In the genomic region with DNA sequence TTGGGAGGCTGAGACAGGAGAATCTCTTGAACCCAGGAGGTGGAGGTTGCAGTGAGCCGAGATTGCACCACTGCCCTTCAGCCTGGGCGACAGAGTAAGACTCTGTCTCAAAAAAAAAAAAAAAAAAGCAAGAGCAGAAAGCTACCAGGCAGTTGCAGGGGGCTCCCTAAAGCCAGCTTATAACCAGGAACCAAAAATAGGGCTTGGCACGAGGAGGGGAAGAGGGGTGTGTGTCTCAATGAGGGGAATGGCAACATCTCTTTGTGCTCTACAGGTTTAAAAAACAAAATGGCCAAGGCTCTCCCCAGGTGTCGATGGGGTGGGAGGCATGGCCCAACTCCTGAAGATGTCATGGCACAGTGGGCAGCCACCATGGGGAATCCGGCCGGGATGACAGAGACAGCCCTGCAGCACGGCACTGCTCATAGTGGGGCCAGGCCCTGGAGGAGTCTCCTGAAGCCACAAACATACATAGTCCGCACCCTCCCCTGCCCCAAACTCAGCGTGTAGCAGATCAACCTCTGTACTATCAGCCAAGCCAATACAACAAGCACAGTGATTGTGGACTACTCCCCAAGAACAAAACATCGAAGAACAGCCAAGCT, we compare ENCODE assay signal across 22 cellular contexts.
"Had no signal": no experiment of that assay in that cellular context is flagged by ENCODE, and none has a peak within 500 bp of the region (broad histone marks: within the 10 kb centered on the region; RNA-seq: fewer than 3 reads in every experiment).

No MANE protein-coding gene starts in this region.

- H3K36me3 ChIP-seq: adrenal gland, ascending aorta, brain microvascular endothelial cell, heart right ventricle, prostate gland, right atrium auricular region, spleen, thoracic aorta, WERI-Rb-1 had no signal

- DNase-seq: activated CD4-positive, alpha-beta T cell treated with anti-CD3 and anti-CD28 coated beads for 1 hour; activated CD4-positive, alpha-beta T cell treated with anti-CD3 and anti-CD28 coated beads, Interleukin-2, amount 50 U/mL, for 1 hour; activated T-cell treated with anti-CD3 and anti-CD28 coated beads, Interleukin-2, amount 50 U/mL, for 24 hours; adrenal gland; brain microvascular endothelial cell; central memory CD4-positive, alpha-beta T cell; heart right ventricle; islet precursor cell; left cardiac atrium; midbrain; natural killer cell; spleen; stimulated activated CD4-positive, alpha-beta T cell treated with anti-CD3 and anti-CD28 coated beads, Interleukin-4, amount 100 ng/mL, for 1 hour; stimulated activated naive CD4-positive, alpha-beta T cell; WERI-Rb-1 had no signal

- ATAC-seq: activated T-helper 17 cell treated with anti-CD3 and anti-CD28 coated beads, Interleukin-2, amount 50 U/mL, for 72 hours; heart right ventricle; left cardiac atrium; natural killer cell had no signal

- H3K27me3 ChIP-seq: adrenal gland, ascending aorta, brain microvascular endothelial cell, right atrium auricular region, spleen had no signal

- H3K4me1 ChIP-seq: ascending aorta, prostate gland, right atrium auricular region had no signal

- H3K4me3 ChIP-seq: adrenal gland, ascending aorta, heart right ventricle, prostate gland, right atrium auricular region, spleen, thoracic aorta had no signal

- H3K27ac ChIP-seq: adrenal gland, ascending aorta, brain microvascular endothelial cell, heart right ventricle, prostate gland, right atrium auricular region, thoracic aorta, WERI-Rb-1 had no signal

- FAIRE-seq: endometrium, TTC549 had no signal

- H3K9me3 ChIP-seq: adrenal gland, ascending aorta, heart right ventricle, prostate gland, right atrium auricular region, spleen, thoracic aorta had no signal
